ENCODE assay signal across 19 cellular contexts in the genomic region with DNA sequence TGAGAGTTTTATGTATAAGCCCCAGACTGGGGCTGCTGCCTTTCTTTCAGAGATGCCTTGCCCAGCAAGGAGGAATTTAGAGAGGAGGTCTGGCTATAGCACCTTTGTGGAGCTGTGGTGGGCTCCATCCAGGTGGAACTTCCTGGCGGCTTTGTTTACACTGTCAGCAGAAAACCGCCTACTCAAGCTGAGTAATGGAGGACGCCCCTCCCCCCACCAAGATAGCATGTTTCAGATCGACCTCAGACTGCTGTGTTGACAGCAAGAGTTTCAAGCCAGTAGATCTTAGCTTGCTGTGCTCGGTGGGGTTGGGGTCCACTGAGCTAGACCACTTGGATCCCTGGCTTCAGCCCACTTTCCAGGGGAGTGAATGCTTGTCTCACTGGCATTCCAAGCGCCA.
A peak's percentile ranks its signal among the peaks of the same experiment; 100 is the strongest.
DNase-seq lines count a peak whose midpoint lies in the region; ATAC-seq, FAIRE-seq and TF ChIP-seq lines count a peak whose summit lies in the region.
"Had no signal": no experiment of that assay in that cellular context is flagged by ENCODE, and none has a peak within 500 bp of the region (broad histone marks: within the 10 kb centered on the region; RNA-seq: fewer than 3 reads in every experiment).

No MANE protein-coding gene starts in this region.

- no peaks in the 10 kb centered on the region for H3K79me2 ChIP-seq in HepG2 (ENCODE audit: insufficient read depth, low read length)

- no peak for TF ChIP-seq POLR2A in HepG2 (IDR thresholded peaks at IDR 0.05; ENCODE audit: insufficient read depth in 1 of 2, low read depth in 2 of 2, low read length in 2 of 2)
- no peak for TF ChIP-seq POLR2A in right lobe of liver (IDR thresholded peaks at IDR 0.05)
- no peak for TF ChIP-seq POLR2A in transverse colon (IDR thresholded peaks at IDR 0.05)

- H3K27me3 ChIP-seq in HepG2 (ENCODE audit: control insufficient read depth in 1 of 2, insufficient read depth in 2 of 2, low read length in 2 of 2) (no peaks in the 10 kb centered on the region), right lobe of liver (no peaks in the 10 kb centered on the region), NT2/D1 (ENCODE audit: insufficient read depth, insufficient read length) (no peaks in the 10 kb centered on the region), endodermal cell (ENCODE audit: control insufficient read depth, insufficient read depth, low read length, poor library complexity, severe bottlenecking) (no peaks in the 10 kb centered on the region), transverse colon (no peaks in the 10 kb centered on the region)

- H3K9ac ChIP-seq in HepG2 (ENCODE audit: insufficient read depth, low read depth, low read length), result no peak overlapping the region
- H3K9ac ChIP-seq in NT2/D1 (ENCODE audit: insufficient read length, low read depth), result no peak overlapping the region
- H3K9ac ChIP-seq in endodermal cell (ENCODE audit: extremely low read depth, low read length, poor library complexity, severe bottlenecking), result no peak overlapping the region
- H3K9ac ChIP-seq: KMS-11 had no signal

- no peaks in the 10 kb centered on the region for H4K20me1 ChIP-seq in HepG2 (ENCODE audit: insufficient read depth, low read length)

- FAIRE-seq in HepG2 (lab: Jason Lieb, UNC), result no peak
- FAIRE-seq: A204.1 had no signal

- DNase-seq in HepG2 (ENCODE audit: low spot score), result no peak
- DNase-seq in right lobe of liver, result no peak
- peak; percentile 18 for DNase-seq in NT2/D1 (ENCODE audit: low read depth, low spot score)
- DNase-seq in endodermal cell, result peak; percentile 67
- no peak for DNase-seq in effector CD4-positive, alpha-beta T cell
- DNase-seq in transverse colon, result no peak
- no peak for DNase-seq in NK-92 (lab: John Stamatoyannopoulos, UW; ENCODE audit: unreplicated experiment)
- DNase-seq: C1 segment of cervical spinal cord, DMS153, NCI-H1048, NCI-H1436 treated with DMSO at 0.1 percent for 48 hours, NCI-H2081, NCI-H2227 treated with DMSO at 0.1 percent for 48 hours, NCI-H526 had no signal

- TF ChIP-seq EP300 in HepG2 (IDR thresholded peaks at IDR 0.05; ENCODE audit: low read depth in 2 of 2, low read length in 2 of 2), result no peak
- no peak for TF ChIP-seq EP300 in HepG2 (CRISPR knock-in tag; IDR thresholded peaks at IDR 0.05; ENCODE audit: borderline replicate concordance)
- TF ChIP-seq EP300 in transverse colon (IDR thresholded peaks at IDR 0.05; ENCODE audit: low read depth), result no peak

- H3K27me3 Mint-ChIP-seq in endodermal cell (ENCODE audit: insufficient read depth), result peaks cover 4% of the 10 kb centered on the region

- POLR2A ChIA-PET in HepG2 (lab: Yijun Ruan, JAX), result no interaction called here

- no peak overlapping the region for H3K27ac Mint-ChIP-seq in endodermal cell

- no peak for TF ChIP-seq RAD21 in HepG2 (CRISPR knock-in tag; IDR thresholded peaks at IDR 0.05)

- H3K27ac ChIP-seq in HepG2 (ENCODE audit: extremely low read length, insufficient read depth, low read length) (no peak overlapping the region), right lobe of liver (no peak overlapping the region), endodermal cell (ENCODE audit: low read depth, low read length) (no peak overlapping the region), transverse colon (no peak overlapping the region)
- H3K27ac ChIP-seq: KMS-11 had no signal

- no peak for TF ChIP-seq CTCF in HepG2 (CRISPR knock-in tag; IDR thresholded peaks at IDR 0.05)
- no peak for TF ChIP-seq CTCF in right lobe of liver (IDR thresholded peaks at IDR 0.05)
- TF ChIP-seq CTCF in endodermal cell (conservative IDR thresholded peaks at IDR 0.05), result no peak
- no peak for TF ChIP-seq CTCF in transverse colon (IDR thresholded peaks at IDR 0.05)

- 0 out of 2 replicates have a peak, but pooled peaks cover 6% of the 10 kb centered on the region for H3K4me1 ChIP-seq in HepG2 (ENCODE audit: insufficient read depth, low read length)
- no peaks in the 10 kb centered on the region for H3K4me1 ChIP-seq in right lobe of liver
- peaks cover 7% of the 10 kb centered on the region for H3K4me1 ChIP-seq in NT2/D1 (ENCODE audit: insufficient read depth, insufficient read length)
- no peaks in the 10 kb centered on the region for H3K4me1 ChIP-seq in endodermal cell (ENCODE audit: control insufficient read depth, insufficient read depth, low read length)
- H3K4me1 ChIP-seq in transverse colon, result no peaks in the 10 kb centered on the region

- no peak overlapping the region for H2AFZ ChIP-seq in HepG2 (ENCODE audit: low read length)

- CTCF ChIA-PET in HepG2 (lab: Yijun Ruan, JAX; ENCODE audit: low intra/inter-chr PET ratio, low total read pairs), result no interaction called here

- in situ Hi-C loops in HepG2 (cut with HindIII; ENCODE audit: extremely low pct_ligation_motif_present, low pct_unique_long_range_greater_than_20kb) (no loop called here), transverse colon (cut with MboI; ENCODE audit: low pct_ligation_motif_present in 1 of 4, low pct_unique_long_range_greater_than_20kb in 1 of 4, low sequenced_read_pairs in 3 of 4) (no loop called here)

- WGBS in HepG2 (ENCODE audit: low lambda C conversion rate), result 5% methylated on average over 2 of the region's 6 CpGs
- WGBS in right lobe of liver (ENCODE audit: insufficient coverage, low coverage, low lambda C conversion rate, missing lambda C conversion rate), result no CpG with 5 or more reads among the region's 6 CpGs
- 78 to 93% methylated on average over 3 to 6 of the region's 6 CpGs for WGBS in endodermal cell (ENCODE audit: insufficient coverage in 1 of 2, insufficient read length in 1 of 2), 2 experiments
- 100% methylated on average over 2 of the region's 6 CpGs; no CpG with 5 or more reads in 1 of the 2 donors for WGBS in transverse colon (ENCODE audit: low coverage in 1 of 2), 2 donors

- H3K9me3 ChIP-seq in HepG2 (ENCODE audit: low read length), result no peaks in the 10 kb centered on the region
- H3K9me3 ChIP-seq in right lobe of liver, result no peaks in the 10 kb centered on the region
- H3K9me3 ChIP-seq in NT2/D1 (ENCODE audit: insufficient read depth, low read length), result no peaks in the 10 kb centered on the region
- H3K9me3 ChIP-seq in endodermal cell (ENCODE audit: control insufficient read depth, low read length), result no peaks in the 10 kb centered on the region
- H3K9me3 ChIP-seq in transverse colon, result no peaks in the 10 kb centered on the region

- no peaks in the 10 kb centered on the region for H3K36me3 Mint-ChIP-seq in endodermal cell (ENCODE audit: low read depth)

- H3K36me3 ChIP-seq in HepG2 (replicated peaks in 1 of 2; ENCODE audit: control insufficient read depth in 1 of 2, insufficient read depth in 2 of 2, low read length in 2 of 2) (no peaks in the 10 kb centered on the region), right lobe of liver (no peaks in the 10 kb centered on the region), NT2/D1 (ENCODE audit: insufficient read depth, insufficient read length, low read length) (no peaks in the 10 kb centered on the region), endodermal cell (ENCODE audit: control insufficient read depth, insufficient read depth, low read length) (no peaks in the 10 kb centered on the region), transverse colon (no peaks in the 10 kb centered on the region)

- no peaks in the 10 kb centered on the region for H3K9me3 Mint-ChIP-seq in endodermal cell

- no peak for ATAC-seq in HepG2
- no peak for ATAC-seq in right lobe of liver
- ATAC-seq in GM21723 (IDR thresholded peaks at IDR 0.05; ENCODE audit: unreplicated experiment), result no peak
- ATAC-seq: Panc1, Right ventricle myocardium inferior had no signal

- intact Hi-C loops in HepG2 (cut with micrococcal nuclease; ENCODE audit: unreplicated experiment), result no loop called here
- intact Hi-C loops in right lobe of liver (cut with DNase I), result no loop called here
- intact Hi-C loops in transverse colon (cut with DNase I; ENCODE audit: low total_unique reads), result no loop called here

- no peak overlapping the region for H3K4me3 ChIP-seq in HepG2 (replicated peaks in 1 of 3; ENCODE audit: insufficient read depth in 1 of 3, low read depth in 2 of 3, low read length in 3 of 3)
- H3K4me3 ChIP-seq in right lobe of liver, result no peak overlapping the region
- H3K4me3 ChIP-seq in NT2/D1 (ENCODE audit: insufficient read length, low read depth), result no peak overlapping the region
- no peak overlapping the region for H3K4me3 ChIP-seq in endodermal cell (ENCODE audit: low read length)
- no peak overlapping the region for H3K4me3 ChIP-seq in transverse colon

- BruUV-seq in HepG2 (replicated peaks; lab: Mats Ljungman, UMichigan), result no TSS peak

- no peak overlapping the region for H3K4me3 Mint-ChIP-seq in endodermal cell

- H3K4me1 Mint-ChIP-seq in endodermal cell, result no peaks in the 10 kb centered on the region

- 0 out of 2 replicates have a peak overlapping the region, but pooled peaks have one; percentile 5 for H3K4me2 ChIP-seq in HepG2 (ENCODE audit: low read depth, low read length)
- H3K4me2 ChIP-seq: KMS-11 had no signal

TF ChIP-seq in HepG2, 621 proteins besides CTCF, POLR2A, EP300 and RAD21 (continues in another document):
- TF ChIP-seq MAFK (conservative IDR thresholded peaks at IDR 0.05 in 1 of 2, IDR thresholded peaks at IDR 0.05 in 1 of 2; ENCODE audit: low read length in 2 of 2) (peak in 1 of 2 experiments; percentile 13; a peak in 1 of 4 replicates), ZNF281 (CRISPR knock-in tag; IDR thresholded peaks at IDR 0.05; ENCODE audit: borderline replicate concordance) (0 out of 2 replicates have a peak, but pooled peaks have one; percentile 43), RFXAP (CRISPR knock-in tag; IDR thresholded peaks at IDR 0.05; ENCODE audit: borderline replicate concordance) (no peak), HNRNPH1 (optimal IDR thresholded peaks at IDR 0.05; ENCODE audit: low read depth, low read length) (no peak), ARNT (IDR thresholded peaks at IDR 0.05) (no peak), TEAD3 (CRISPR knock-in tag; optimal IDR thresholded peaks at IDR 0.05; ENCODE audit: borderline replicate concordance) (no peak)

Comparison
In these comparisons a context has a peak if more than half of its experiments do, and no peak if none do; other contexts are left out.
1. DNase-seq: peak in NT2/D1 (single experiment) and endodermal cell (single experiment); none in HepG2 (single experiment), right lobe of liver (0 of 3), effector CD4-positive, alpha-beta T cell (single experiment), transverse colon (single experiment) and NK-92 (single experiment).